ENCODE assay signal across 8 cellular contexts in genomic region chr6:26025047-26025893, GRCh38.
DNase-seq lines count a peak whose midpoint lies in the region; ATAC-seq lines count a peak whose summit lies in the region.

No MANE protein-coding gene starts in this region.

- H3K27ac ChIP-seq in CD8-positive, alpha-beta memory T cell (ENCODE audit: low read depth, low read length) = peak overlapping the region; percentile 86
- peak overlapping the region; percentile 97 for H3K27ac ChIP-seq in muscle layer of duodenum (ENCODE audit: low read length)

- peaks cover 0 to 5% (median 2%) of the 10 kb centered on the region in 5 donors for H3K9me3 Mint-ChIP-seq in CD8-positive, alpha-beta memory T cell
- no peaks in the 10 kb centered on the region for H3K9me3 Mint-ChIP-seq in dendritic cell treated with granulocyte-macrophage colony-stimulating factor and Interleukin-4, amounts not matched to agents 40 ng/mL and 50 ng/mL, for 4 days

- ATAC-seq in GM19455 (IDR thresholded peaks at IDR 0.05; ENCODE audit: unreplicated experiment) (no peak), HG03139 (IDR thresholded peaks at IDR 0.05; ENCODE audit: unreplicated experiment) (no peak)

- DNase-seq in CD8-positive, alpha-beta memory T cell = no peak
- no peak for DNase-seq in NT2/D1 (ENCODE audit: low read depth, low spot score)
- DNase-seq in cerebellar cortex (ENCODE audit: low spot score) = no peak
- DNase-seq in NCI-H2029 treated with DMSO at 0.1 percent for 48 hours (lab: John Stamatoyannopoulos, UW) = no peak

- H3K4me3 Mint-ChIP-seq in CD8-positive, alpha-beta memory T cell = peak overlapping the region in 5 of 7 donors; percentile 87 to 95 (median 93)
- no peak overlapping the region for H3K4me3 Mint-ChIP-seq in dendritic cell treated with granulocyte-macrophage colony-stimulating factor and Interleukin-4, amounts not matched to agents 40 ng/mL and 50 ng/mL, for 4 days

- H3K4me3 ChIP-seq in CD8-positive, alpha-beta memory T cell (ENCODE audit: low read length) = no peak overlapping the region
- H3K4me3 ChIP-seq in NT2/D1 (ENCODE audit: insufficient read length, low read depth) = no peak overlapping the region
- peak overlapping the region in 1 of 2 donors; percentile 72 for H3K4me3 ChIP-seq in muscle layer of duodenum (ENCODE audit: low read depth in 1 of 2, low read length in 2 of 2)

- intact Hi-C loops in dendritic cell treated with granulocyte-macrophage colony-stimulating factor and Interleukin-4, amounts not matched to agents 40 ng/mL and 50 ng/mL, for 4 days (cut with micrococcal nuclease) = loop anchor here (10.0 kb wide), 1 partner anchor 1110 kb away; a partner anchor contains a TSS

- H3K9ac ChIP-seq in NT2/D1 (ENCODE audit: insufficient read length, low read depth) = peak overlapping the region; percentile 63

- H3K27me3 ChIP-seq in CD8-positive, alpha-beta memory T cell (ENCODE audit: insufficient read depth, low read length, poor library complexity, severe bottlenecking) = no peaks in the 10 kb centered on the region
- H3K27me3 ChIP-seq in NT2/D1 (ENCODE audit: insufficient read depth, insufficient read length) (no peaks in the 10 kb centered on the region), muscle layer of duodenum (ENCODE audit: low read depth, low read length) (no peaks in the 10 kb centered on the region)

- H3K27ac Mint-ChIP-seq in CD8-positive, alpha-beta memory T cell = peak overlapping the region; percentile 93 to 100 (median 98)
- peak overlapping the region; percentile 91 for H3K27ac Mint-ChIP-seq in dendritic cell treated with granulocyte-macrophage colony-stimulating factor and Interleukin-4, amounts not matched to agents 40 ng/mL and 50 ng/mL, for 4 days

- H3K4me1 ChIP-seq in CD8-positive, alpha-beta memory T cell (ENCODE audit: insufficient read depth, low read length) = peaks cover 20% of the 10 kb centered on the region
- H3K4me1 ChIP-seq in NT2/D1 (ENCODE audit: insufficient read depth, insufficient read length) = peaks cover 2% of the 10 kb centered on the region
- peaks cover 5% of the 10 kb centered on the region in 2 donors for H3K4me1 ChIP-seq in muscle layer of duodenum (ENCODE audit: control insufficient read depth in 1 of 2, insufficient read depth in 2 of 2, low read length in 2 of 2)

- no peaks in the 10 kb centered on the region for H3K36me3 ChIP-seq in CD8-positive, alpha-beta memory T cell (ENCODE audit: insufficient read depth, low read length)
- no peaks in the 10 kb centered on the region for H3K36me3 ChIP-seq in NT2/D1 (ENCODE audit: insufficient read depth, insufficient read length, low read length)
- no peaks in the 10 kb centered on the region for H3K36me3 ChIP-seq in muscle layer of duodenum (ENCODE audit: control insufficient read depth in 1 of 2, insufficient read depth in 2 of 2, low read length in 2 of 2)

- CTCF ChIA-PET in CD8-positive, alpha-beta memory T cell (lab: Charles Lee) = interaction anchor here (0.8 to 10.9 kb wide), 22 partner anchors 9 to 1840 kb away, joined by 3 to 173 read pairs (median 7); partner anchors contain the start of gene HFE

- H3K4me1 Mint-ChIP-seq in CD8-positive, alpha-beta memory T cell = peaks cover 36 to 82% (median 55%) of the 10 kb centered on the region in 3 donors
- peaks cover 14% of the 10 kb centered on the region for H3K4me1 Mint-ChIP-seq in dendritic cell treated with granulocyte-macrophage colony-stimulating factor and Interleukin-4, amounts not matched to agents 40 ng/mL and 50 ng/mL, for 4 days (ENCODE audit: low read depth)

- POLR2A ChIA-PET in CD8-positive, alpha-beta memory T cell (lab: Charles Lee) = interaction anchor here (0.6 to 12.1 kb wide), 15 partner anchors 8 to 1869 kb away, joined by 3 to 326 read pairs (median 6); a partner anchor contains a TSS

- peaks cover 0 to 21% (median 0%) of the 10 kb centered on the region in 3 donors for H3K36me3 Mint-ChIP-seq in CD8-positive, alpha-beta memory T cell
- peaks cover 12% of the 10 kb centered on the region for H3K36me3 Mint-ChIP-seq in dendritic cell treated with granulocyte-macrophage colony-stimulating factor and Interleukin-4, amounts not matched to agents 40 ng/mL and 50 ng/mL, for 4 days (ENCODE audit: low read depth)

- H3K27me3 Mint-ChIP-seq in CD8-positive, alpha-beta memory T cell = peaks cover 0 to 17% of the 10 kb centered on the region in 2 donors
- H3K27me3 Mint-ChIP-seq in dendritic cell treated with granulocyte-macrophage colony-stimulating factor and Interleukin-4, amounts not matched to agents 40 ng/mL and 50 ng/mL, for 4 days = no peaks in the 10 kb centered on the region

- H3K9me3 ChIP-seq in CD8-positive, alpha-beta memory T cell (ENCODE audit: low read length) = no peaks in the 10 kb centered on the region
- no peaks in the 10 kb centered on the region for H3K9me3 ChIP-seq in NT2/D1 (ENCODE audit: insufficient read depth, low read length)
- H3K9me3 ChIP-seq in muscle layer of duodenum (ENCODE audit: control insufficient read depth in 1 of 2, low read length in 2 of 2) = no peaks in the 10 kb centered on the region
